20 cellular contexts compared by ENCODE assay signal in the genomic region with DNA sequence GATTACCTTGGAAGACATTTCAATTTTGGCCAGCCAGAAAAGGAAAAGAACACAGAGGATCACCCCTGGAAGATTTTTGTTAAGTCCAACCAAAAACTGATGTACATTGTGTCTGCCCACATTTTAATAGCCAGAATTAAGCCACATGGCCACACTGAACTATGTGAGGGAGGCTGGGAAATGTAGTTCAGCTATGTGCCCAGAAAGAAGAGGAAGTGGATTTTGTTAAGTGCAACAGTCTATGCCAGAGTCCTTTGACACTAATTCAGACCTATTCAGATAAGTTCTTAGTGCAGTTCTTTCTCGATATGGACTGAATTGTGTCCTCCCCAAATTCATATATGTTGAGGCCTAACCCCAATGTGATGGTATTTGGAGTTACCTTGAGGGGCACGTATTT.
"Had no signal": no experiment of that assay in that cellular context is flagged by ENCODE, and none has a peak within 500 bp of the region (broad histone marks: within the 10 kb centered on the region; RNA-seq: fewer than 3 reads in every experiment).

No MANE protein-coding gene starts in this region.

- H3K9ac ChIP-seq: parathyroid adenoma had no signal

- H3K9me3 Mint-ChIP-seq: activated CD4-positive, alpha-beta memory T cell treated with anti-CD3 and anti-CD28 coated beads, Interleukin-2, amount 10 ng/mL, durations not matched to agents 7 days and 5 days; activated naive CD4-positive, alpha-beta T cell treated with anti-CD3 and anti-CD28 coated beads, Interleukin-2, amount 50 U/mL, for 72 hours; activated T-cell treated with anti-CD3 and anti-CD28 coated beads, Interleukin-2, amount 50 U/mL, for 24 hours; brain; naive thymus-derived CD8-positive, alpha-beta T cell had no signal

- H3K36me3 ChIP-seq: colonic mucosa had no signal

- FAIRE-seq: endometrium had no signal

- H3K4me3 ChIP-seq: colonic mucosa, gastroesophageal sphincter, hepatocyte, left lung, mucosa of descending colon, thoracic aorta had no signal

- H3K27me3 Mint-ChIP-seq: activated CD4-positive, alpha-beta memory T cell treated with anti-CD3 and anti-CD28 coated beads, Interleukin-2, amount 10 ng/mL, durations not matched to agents 7 days and 5 days; activated CD4-positive, alpha-beta T cell treated with anti-CD3 and anti-CD28 coated beads for 36 hours; brain; naive thymus-derived CD8-positive, alpha-beta T cell had no signal

- H2AFZ ChIP-seq: hepatocyte, parathyroid adenoma had no signal

- ATAC-seq: activated CD4-positive, alpha-beta T cell treated with anti-CD3 and anti-CD28 coated beads for 36 hours; activated naive CD4-positive, alpha-beta T cell treated with anti-CD3 and anti-CD28 coated beads, Interleukin-2, amount 50 U/mL, for 72 hours; gastroesophageal sphincter; left lung; mucosa of descending colon; naive thymus-derived CD8-positive, alpha-beta T cell had no signal

- H3K4me1 Mint-ChIP-seq: activated CD4-positive, alpha-beta memory T cell treated with anti-CD3 and anti-CD28 coated beads, Interleukin-2, amount 10 ng/mL, durations not matched to agents 7 days and 5 days; activated CD4-positive, alpha-beta T cell treated with anti-CD3 and anti-CD28 coated beads for 36 hours; brain; naive thymus-derived CD8-positive, alpha-beta T cell had no signal

- H3K36me3 Mint-ChIP-seq: activated naive CD4-positive, alpha-beta T cell treated with anti-CD3 and anti-CD28 coated beads, Interleukin-2, amount 50 U/mL, for 72 hours had no signal

- H3K9me3 ChIP-seq: colonic mucosa, gastroesophageal sphincter, left lung, mucosa of descending colon, thoracic aorta had no signal

- H3K4me1 ChIP-seq: colonic mucosa, gastroesophageal sphincter, left lung, parathyroid adenoma had no signal

- H3K4me2 ChIP-seq: hepatocyte had no signal

- H3K27me3 ChIP-seq: colonic mucosa, gastroesophageal sphincter, hepatocyte had no signal

- H3K4me3 Mint-ChIP-seq: activated CD4-positive, alpha-beta memory T cell treated with anti-CD3 and anti-CD28 coated beads, Interleukin-2, amount 10 ng/mL, durations not matched to agents 7 days and 5 days; activated CD4-positive, alpha-beta T cell treated with anti-CD3 and anti-CD28 coated beads for 36 hours; activated T-cell treated with anti-CD3 and anti-CD28 coated beads, Interleukin-2, amount 50 U/mL, for 24 hours; brain; naive thymus-derived CD8-positive, alpha-beta T cell had no signal

- H3K27ac ChIP-seq: colonic mucosa, gastroesophageal sphincter, hepatocyte, left lung, parathyroid adenoma, thoracic aorta had no signal

- H3K27ac Mint-ChIP-seq: activated CD4-positive, alpha-beta memory T cell treated with anti-CD3 and anti-CD28 coated beads, Interleukin-2, amount 10 ng/mL, durations not matched to agents 7 days and 5 days; activated CD4-positive, alpha-beta T cell treated with anti-CD3 and anti-CD28 coated beads for 36 hours; activated naive CD4-positive, alpha-beta T cell treated with anti-CD3 and anti-CD28 coated beads, Interleukin-2, amount 50 U/mL, for 72 hours; activated T-cell treated with anti-CD3 and anti-CD28 coated beads, Interleukin-2, amount 50 U/mL, for 24 hours; brain had no signal

- H3K79me2 ChIP-seq: hepatocyte, parathyroid adenoma had no signal

- DNase-seq: activated CD4-positive, alpha-beta memory T cell treated with anti-CD3 and anti-CD28 coated beads, Interleukin-2, amount 10 ng/mL, durations not matched to agents 7 days and 5 days; activated CD4-positive, alpha-beta T cell treated with anti-CD3 and anti-CD28 coated beads for 36 hours; activated T-cell treated with anti-CD3 and anti-CD28 coated beads, Interleukin-2, amount 50 U/mL, for 24 hours; amygdala; central memory CD4-positive, alpha-beta T cell; colonic mucosa; islet precursor cell; left lung; mammary epithelial cell; mucosa of descending colon; naive thymus-derived CD8-positive, alpha-beta T cell; stimulated activated CD4-positive, alpha-beta T cell treated with anti-CD3 and anti-CD28 coated beads, Interleukin-1b, Interleukin-23, amount 100 ng/mL, for 48 hours; T1000 had no signal
